In the genomic region with DNA sequence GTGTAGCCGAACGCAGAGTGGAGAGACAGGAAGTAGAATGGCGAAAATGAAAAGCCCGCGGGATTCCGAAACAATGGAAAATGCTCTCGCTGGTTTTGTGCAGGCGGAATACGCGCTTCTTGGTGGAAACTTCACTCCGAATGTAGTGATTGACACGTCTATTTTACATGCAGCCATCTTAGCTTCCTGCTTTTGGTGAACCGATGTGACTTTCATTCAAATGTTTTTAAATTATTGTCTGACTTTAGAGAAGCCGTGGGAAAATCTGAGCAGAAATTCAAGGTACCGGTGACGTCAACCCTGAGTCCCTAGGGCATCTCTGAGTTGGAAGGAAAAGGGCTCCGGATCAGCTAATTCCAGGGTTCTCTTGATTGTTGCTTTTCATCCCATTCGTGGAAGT, we compare ENCODE assay signal across 10 cellular contexts. TPM values are rescaled to one million over a fixed set of nuclear protein-coding genes. Genes with fewer than 3 reads are reported as not detected.
A peak's percentile ranks its signal among the peaks of the same experiment; 100 is the strongest.
DNase-seq lines count a peak whose midpoint lies in the region; ATAC-seq and TF ChIP-seq lines count a peak whose summit lies in the region.
"Had no signal": no experiment of that assay in that cellular context is flagged by ENCODE, and none has a peak within 500 bp of the region (broad histone marks: within the 10 kb centered on the region; RNA-seq: fewer than 3 reads in every experiment).

No MANE protein-coding gene starts in this region.

- no peak overlapping the region for H3K27ac Mint-ChIP-seq in MCF 10A (ENCODE audit: low read depth, unreplicated experiment)
- peak overlapping the region; percentile 62 to 95 for H3K27ac Mint-ChIP-seq in activated naive CD4-positive, alpha-beta T cell treated with anti-CD3 and anti-CD28 coated beads, Interleukin-2, amount 50 U/mL, for 72 hours
- H3K27ac Mint-ChIP-seq in stimulated activated naive CD8-positive, alpha-beta T cell treated with anti-CD3 and anti-CD28 coated beads, Interleukin-15, amount 100 ng/mL, for 72 hours: peak overlapping the region; percentile 59 to 93

- intact Hi-C loops in MCF 10A (cut with micrococcal nuclease): no loop called here
- intact Hi-C loops in breast epithelium (cut with DNase I; ENCODE audit: low total_unique reads): no loop called here

- no peak overlapping the region for H3K4me3 ChIP-seq in breast epithelium
- H3K4me3 ChIP-seq in iPS DF 6.9 (ENCODE audit: low read length): peak overlapping the region; percentile 89; the same call in 1 of the 2 replicates

- H3K9me3 ChIP-seq in breast epithelium: no peaks in the 10 kb centered on the region
- H3K9me3 ChIP-seq in iPS DF 6.9 (ENCODE audit: control insufficient read depth, insufficient read depth, low read length): no peaks in the 10 kb centered on the region

- ATAC-seq in activated naive CD4-positive, alpha-beta T cell treated with anti-CD3 and anti-CD28 coated beads, Interleukin-2, amount 50 U/mL, for 72 hours: peak; percentile 23 to 30
- ATAC-seq in stimulated activated naive CD8-positive, alpha-beta T cell treated with anti-CD3 and anti-CD28 coated beads, Interleukin-15, amount 100 ng/mL, for 72 hours: peak; percentile 24
- ATAC-seq in GM19463 (IDR thresholded peaks at IDR 0.05; ENCODE audit: unreplicated experiment): no peak

- H3K36me3 ChIP-seq in breast epithelium (no peaks in the 10 kb centered on the region), iPS DF 6.9 (ENCODE audit: control insufficient read depth, insufficient read depth, low read length) (no peaks in the 10 kb centered on the region)

- H3K27me3 Mint-ChIP-seq in MCF 10A (ENCODE audit: insufficient read depth, unreplicated experiment): no peaks in the 10 kb centered on the region
- H3K27me3 Mint-ChIP-seq in stimulated activated naive CD8-positive, alpha-beta T cell treated with anti-CD3 and anti-CD28 coated beads, Interleukin-15, amount 100 ng/mL, for 72 hours: peaks cover 55% of the 10 kb centered on the region

- H3K4me3 Mint-ChIP-seq in MCF 10A (ENCODE audit: unreplicated experiment): no peak overlapping the region
- peak overlapping the region; percentile 59 to 74 for H3K4me3 Mint-ChIP-seq in stimulated activated naive CD8-positive, alpha-beta T cell treated with anti-CD3 and anti-CD28 coated beads, Interleukin-15, amount 100 ng/mL, for 72 hours

- TF ChIP-seq CTCF in MCF 10A (IDR thresholded peaks at IDR 0.05; ENCODE audit: unreplicated experiment) (no peak), breast epithelium (IDR thresholded peaks at IDR 0.05) (no peak)

- DNase-seq in MCF 10A (ENCODE audit: unreplicated experiment): peak; percentile 5
- DNase-seq in breast epithelium (ENCODE audit: low spot score in 2 of 2): no peak
- DNase-seq in activated naive CD4-positive, alpha-beta T cell treated with anti-CD3 and anti-CD28 coated beads, Interleukin-2, amount 50 U/mL, for 72 hours (ENCODE audit: low spot score in 2 of 2): no peak
- no peak for DNase-seq in iPS DF 6.9 (ENCODE audit: low read depth, low spot score)
- no peak for DNase-seq in stimulated activated naive CD8-positive, alpha-beta T cell treated with anti-CD3 and anti-CD28 coated beads, Interleukin-15, amount 100 ng/mL, for 72 hours
- no peak for DNase-seq in pons (ENCODE audit: low spot score)
- DNase-seq in NCI-H1417 treated with DMSO at 0.1 percent for 48 hours (lab: John Stamatoyannopoulos, UW): no peak
- DNase-seq: cerebellar nuclear complex, NCI-H187 treated with DMSO at 0.1 percent for 48 hours had no signal

- no peak overlapping the region for H3K27ac ChIP-seq in breast epithelium
- no peak overlapping the region for H3K27ac ChIP-seq in iPS DF 6.9 (ENCODE audit: low read length)

- BruUV-seq in MCF 10A (replicated peaks; lab: Mats Ljungman, UMichigan): no TSS peak

- TF ChIP-seq POLR2A in breast epithelium (IDR thresholded peaks at IDR 0.05): no peak

- H3K9me3 Mint-ChIP-seq in MCF 10A (ENCODE audit: unreplicated experiment): no peaks in the 10 kb centered on the region
- no peaks in the 10 kb centered on the region for H3K9me3 Mint-ChIP-seq in activated naive CD4-positive, alpha-beta T cell treated with anti-CD3 and anti-CD28 coated beads, Interleukin-2, amount 50 U/mL, for 72 hours
- H3K9me3 Mint-ChIP-seq in stimulated activated naive CD8-positive, alpha-beta T cell treated with anti-CD3 and anti-CD28 coated beads, Interleukin-15, amount 100 ng/mL, for 72 hours: peaks cover 5 to 7% of the 10 kb centered on the region in 2 donors

- H3K36me3 Mint-ChIP-seq in MCF 10A (ENCODE audit: insufficient read depth, unreplicated experiment): peaks cover 7% of the 10 kb centered on the region
- H3K36me3 Mint-ChIP-seq in activated naive CD4-positive, alpha-beta T cell treated with anti-CD3 and anti-CD28 coated beads, Interleukin-2, amount 50 U/mL, for 72 hours: peaks cover 0 to under 1% of the 10 kb centered on the region in 2 donors

- peaks cover 2% of the 10 kb centered on the region for H3K4me1 Mint-ChIP-seq in MCF 10A (ENCODE audit: insufficient read depth, unreplicated experiment)
- peaks cover 24% of the 10 kb centered on the region for H3K4me1 Mint-ChIP-seq in stimulated activated naive CD8-positive, alpha-beta T cell treated with anti-CD3 and anti-CD28 coated beads, Interleukin-15, amount 100 ng/mL, for 72 hours

- WGBS in iPS DF 6.9 (ENCODE audit: insufficient coverage, insufficient read length): no CpG with 5 or more reads among the region's 18 CpGs

- CTCF ChIA-PET in MCF 10A (lab: Yijun Ruan, JAX): interaction anchor here (0.7 kb wide), 2 partner anchors 271 to 1221 kb away, joined by 3 read pairs; no protein-coding TSS in a partner anchor

- peaks cover 0 to 41% of the 10 kb centered on the region in 2 donors for H3K27me3 ChIP-seq in breast epithelium
- H3K27me3 ChIP-seq in iPS DF 6.9 (ENCODE audit: control insufficient read depth, insufficient read depth, low read length): no peaks in the 10 kb centered on the region

- no peaks in the 10 kb centered on the region for H3K4me1 ChIP-seq in breast epithelium
- H3K4me1 ChIP-seq in iPS DF 6.9 (ENCODE audit: control insufficient read depth, insufficient read depth, low read length): no peaks in the 10 kb centered on the region

- POLR2A ChIA-PET in MCF 10A (lab: Yijun Ruan, JAX): interaction anchor here (1.0 to 2.0 kb wide), 3 partner anchors 12 to 70 kb away, joined by 3 to 5 read pairs (median 3); a partner anchor contains a TSS

RNA-seq across cellular contexts. Expression of a gene that starts 11.4 kb away (rescaled TPM):
- total RNA-seq in MCF 10A (2022) (not detected in 2 replicates), breast epithelium (not detected)
- total RNA-seq in activated naive CD4-positive, alpha-beta T cell treated with anti-CD3 and anti-CD28 coated beads, Interleukin-2, amount 50 U/mL, for 72 hours: not detected

RNA-seq across cellular contexts. Expression of a gene that starts 21.5 kb away (rescaled TPM):
- total RNA-seq in MCF 10A (2022): not detected in 2 replicates
- total RNA-seq in breast epithelium: not detected
- not detected for total RNA-seq in activated naive CD4-positive, alpha-beta T cell treated with anti-CD3 and anti-CD28 coated beads, Interleukin-2, amount 50 U/mL, for 72 hours
